8 cellular contexts compared by ENCODE assay signal in the genomic region with DNA sequence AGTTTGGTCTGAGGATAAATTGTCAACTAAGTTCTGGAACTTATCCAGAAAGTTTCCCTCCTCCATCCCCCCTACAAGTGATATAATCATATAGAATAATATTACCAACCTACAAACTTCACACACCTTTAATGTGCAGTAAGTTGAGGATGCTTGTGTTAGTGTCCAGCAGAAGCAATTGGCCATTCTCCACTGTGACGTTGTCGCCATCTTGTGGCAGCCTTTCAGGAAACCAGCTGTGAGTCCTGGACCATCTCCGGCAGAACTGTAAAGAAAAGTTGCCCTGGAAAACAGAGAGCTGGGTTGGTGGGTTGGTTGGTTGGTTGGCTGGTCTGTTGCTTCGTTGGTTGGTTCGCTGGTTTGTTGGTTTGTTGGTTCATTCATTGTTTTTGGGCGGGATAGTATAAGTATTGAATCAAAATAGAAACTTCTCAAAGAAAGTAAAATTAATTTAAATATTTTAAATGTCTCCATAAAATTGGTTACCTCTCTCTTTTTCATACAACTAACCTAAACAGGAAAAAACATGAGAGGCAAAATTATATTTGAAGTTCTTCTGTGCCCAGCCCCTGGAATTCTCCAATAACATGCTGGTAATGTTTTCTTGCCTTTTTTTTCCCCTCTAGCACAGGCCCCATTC.
DNase-seq lines count a peak whose midpoint lies in the region; ATAC-seq and TF ChIP-seq lines count a peak whose summit lies in the region.

No MANE protein-coding gene starts in this region.

- H3K27ac ChIP-seq in DND-41 (ENCODE audit: low read length) (no peak overlapping the region), right atrium auricular region (no peak overlapping the region)

- peak; percentile 79 for DNase-seq in DND-41
- DNase-seq in NCI-H526 (lab: John Stamatoyannopoulos, UW) = peak; percentile 27 to 83
- DNase-seq in activated naive CD8-positive, alpha-beta T cell treated with anti-CD3 and anti-CD28 coated beads, Interleukin-2, amount 10 ng/mL, durations not matched to agents 7 days and 5 days = peak; percentile 51
- no peak for DNase-seq in right atrium auricular region (ENCODE audit: low spot score)
- peak; percentile 82 for DNase-seq in sciatic nerve (ENCODE audit: low spot score)

- no peaks in the 10 kb centered on the region for H3K4me1 Mint-ChIP-seq in activated naive CD8-positive, alpha-beta T cell treated with anti-CD3 and anti-CD28 coated beads, Interleukin-2, amount 10 ng/mL, durations not matched to agents 7 days and 5 days

- no peaks in the 10 kb centered on the region for H3K27me3 ChIP-seq in DND-41 (ENCODE audit: insufficient read depth, low read length, poor library complexity)
- no peaks in the 10 kb centered on the region for H3K27me3 ChIP-seq in right atrium auricular region

- no peaks in the 10 kb centered on the region for H3K36me3 ChIP-seq in DND-41 (ENCODE audit: insufficient read depth, low read length)
- no peaks in the 10 kb centered on the region for H3K36me3 ChIP-seq in right atrium auricular region

- POLR2A ChIA-PET in activated naive CD8-positive, alpha-beta T cell treated with anti-CD3 and anti-CD28 coated beads, Interleukin-2, amount 10 ng/mL, durations not matched to agents 7 days and 5 days (lab: Charles Lee) = no interaction called here

- H3K27ac Mint-ChIP-seq in activated naive CD8-positive, alpha-beta T cell treated with anti-CD3 and anti-CD28 coated beads, Interleukin-2, amount 10 ng/mL, durations not matched to agents 7 days and 5 days = no peak overlapping the region

- H3K27me3 Mint-ChIP-seq in activated naive CD8-positive, alpha-beta T cell treated with anti-CD3 and anti-CD28 coated beads, Interleukin-2, amount 10 ng/mL, durations not matched to agents 7 days and 5 days = peaks cover 8% of the 10 kb centered on the region

- no peaks in the 10 kb centered on the region for H3K36me3 Mint-ChIP-seq in activated naive CD8-positive, alpha-beta T cell treated with anti-CD3 and anti-CD28 coated beads, Interleukin-2, amount 10 ng/mL, durations not matched to agents 7 days and 5 days

- H3K9me3 ChIP-seq in DND-41 (ENCODE audit: insufficient read depth, low read length, severe bottlenecking) = no peaks in the 10 kb centered on the region
- no peaks in the 10 kb centered on the region for H3K9me3 ChIP-seq in right atrium auricular region

- no peaks in the 10 kb centered on the region for H3K79me2 ChIP-seq in DND-41 (ENCODE audit: insufficient read depth, low read length)

- no peak overlapping the region for H2AFZ ChIP-seq in DND-41 (ENCODE audit: low read depth, low read length)

- H3K9ac ChIP-seq in DND-41 (ENCODE audit: low read depth, low read length) = no peak overlapping the region

- H3K9me3 Mint-ChIP-seq in activated naive CD8-positive, alpha-beta T cell treated with anti-CD3 and anti-CD28 coated beads, Interleukin-2, amount 10 ng/mL, durations not matched to agents 7 days and 5 days = no peaks in the 10 kb centered on the region

- no peak overlapping the region for H3K4me2 ChIP-seq in DND-41 (ENCODE audit: insufficient read depth, low read length)

- peak; percentile 95 for TF ChIP-seq CTCF in DND-41 (IDR thresholded peaks at IDR 0.05; ENCODE audit: borderline replicate concordance, extremely low read depth, low read length, poor library complexity, severe bottlenecking)
- TF ChIP-seq CTCF in right atrium auricular region (IDR thresholded peaks at IDR 0.05) = peak; percentile 27 to 74

- H3K4me3 ChIP-seq in DND-41 (ENCODE audit: low read depth in 1 of 2, low read length in 2 of 2) = no peak overlapping the region
- no peak overlapping the region for H3K4me3 ChIP-seq in right atrium auricular region

- intact Hi-C loops in sciatic nerve (cut with DNase I) = loop anchor here (10.0 kb wide), 1 partner anchor 1145 kb away; a partner anchor contains a TSS

- no peak overlapping the region for H3K4me3 Mint-ChIP-seq in activated naive CD8-positive, alpha-beta T cell treated with anti-CD3 and anti-CD28 coated beads, Interleukin-2, amount 10 ng/mL, durations not matched to agents 7 days and 5 days

- H4K20me1 ChIP-seq in DND-41 (ENCODE audit: insufficient read depth, low read length) = no peaks in the 10 kb centered on the region

- H3K4me1 ChIP-seq in DND-41 (ENCODE audit: insufficient read depth, low read length) (no peaks in the 10 kb centered on the region), right atrium auricular region (no peaks in the 10 kb centered on the region)

- ATAC-seq in DND-41 (ENCODE audit: insufficient read depth, low read depth) = peak; percentile 92
- ATAC-seq in GM19351 (IDR thresholded peaks at IDR 0.05; ENCODE audit: unreplicated experiment) = peak; percentile 93
- ATAC-seq in HG03460 (IDR thresholded peaks at IDR 0.05; ENCODE audit: unreplicated experiment) = peak; percentile 65
- no peak for ATAC-seq in activated naive CD8-positive, alpha-beta T cell treated with anti-CD3 and anti-CD28 coated beads, Interleukin-2, amount 10 ng/mL, durations not matched to agents 7 days and 5 days (ENCODE audit: low read depth)
- peak; percentile 84 for ATAC-seq in sciatic nerve
- ATAC-seq in HG03097 (IDR thresholded peaks at IDR 0.05; ENCODE audit: low FRiP score, unreplicated experiment) = no peak

Comparison
In these comparisons a context has a peak if more than half of its experiments do, and no peak if none do; other contexts are left out.
1. ATAC-seq: peak in DND-41 (single experiment), GM19351 (single experiment), HG03460 (single experiment) and sciatic nerve (single experiment); none in activated naive CD8-positive, alpha-beta T cell treated with anti-CD3 and anti-CD28 coated beads, Interleukin-2, amount 10 ng/mL, durations not matched to agents 7 days and 5 days (single experiment) and HG03097 (single experiment).